In the genomic region with DNA sequence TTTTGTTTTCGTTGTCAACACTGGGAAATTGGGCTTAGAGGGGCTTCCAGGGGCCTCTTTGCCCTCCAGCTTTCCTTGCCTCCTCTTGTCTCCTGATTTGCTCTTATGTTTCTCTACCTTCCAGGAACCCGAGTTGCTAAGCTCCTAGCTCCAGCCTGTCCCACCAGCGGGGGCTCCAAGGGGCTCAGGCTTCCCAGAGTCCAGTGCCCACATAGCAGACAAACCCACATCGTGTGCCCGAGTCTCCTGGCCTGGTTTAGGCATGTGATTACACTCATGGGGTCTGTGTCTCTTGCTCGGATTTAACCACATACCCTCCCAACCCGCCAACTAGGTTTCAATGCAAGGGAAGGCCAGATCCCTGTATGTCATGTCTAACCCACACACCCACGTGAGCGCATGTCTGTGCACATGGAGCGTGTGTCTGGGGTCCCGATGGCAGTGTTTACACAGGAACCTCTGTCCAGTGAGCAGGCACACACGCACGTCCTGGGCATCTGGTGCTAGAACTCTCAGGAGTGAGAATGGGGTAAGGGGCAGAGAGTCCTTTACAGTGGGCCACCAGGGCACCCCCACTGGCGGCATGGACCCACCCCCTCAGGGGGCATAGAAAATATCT, we compare ENCODE assay signal across 15 cellular contexts.
"Had no signal": no experiment of that assay in that cellular context is flagged by ENCODE, and none has a peak within 500 bp of the region (broad histone marks: within the 10 kb centered on the region; RNA-seq: fewer than 3 reads in every experiment).

No MANE protein-coding gene starts in this region.

- H3K4me3 Mint-ChIP-seq: activated CD4-positive, alpha-beta T cell treated with anti-CD3 and anti-CD28 coated beads for 36 hours; dendritic cell treated with granulocyte-macrophage colony-stimulating factor and Interleukin-4, amounts not matched to agents 40 ng/mL and 50 ng/mL, for 4 days; neural crest cell; stimulated activated memory B cell treated with anti-CD40 and anti-IgM and Interleukin-4, amounts not matched to agents 10 μg/mL and 1 μg/mL and 100 μg/mL, for 72 hours had no signal

- H3K9me3 ChIP-seq: left lung, pancreas had no signal

- H3K36me3 Mint-ChIP-seq: activated naive CD4-positive, alpha-beta T cell treated with anti-CD3 and anti-CD28 coated beads, Interleukin-2, amount 50 U/mL, for 72 hours; stimulated activated memory B cell treated with anti-CD40 and anti-IgM and Interleukin-4, amounts not matched to agents 10 μg/mL and 1 μg/mL and 100 μg/mL, for 72 hours had no signal

- H3K36me3 ChIP-seq: gastroesophageal sphincter, heart right ventricle, left lung, pancreas had no signal

- H3K27ac ChIP-seq: gastroesophageal sphincter, heart right ventricle, left lung, pancreas had no signal

- H3K27me3 ChIP-seq: heart right ventricle, pancreas had no signal

- ATAC-seq: activated CD4-positive, alpha-beta T cell treated with anti-CD3 and anti-CD28 coated beads for 36 hours; activated naive CD4-positive, alpha-beta T cell treated with anti-CD3 and anti-CD28 coated beads, Interleukin-2, amount 50 U/mL, for 72 hours; gastroesophageal sphincter; pancreas; sciatic nerve; stimulated activated memory B cell treated with anti-CD40 and anti-IgM and Interleukin-4, amounts not matched to agents 10 μg/mL and 1 μg/mL and 100 μg/mL, for 72 hours had no signal

- H3K27ac Mint-ChIP-seq: activated CD4-positive, alpha-beta T cell treated with anti-CD3 and anti-CD28 coated beads for 36 hours; dendritic cell treated with granulocyte-macrophage colony-stimulating factor and Interleukin-4, amounts not matched to agents 40 ng/mL and 50 ng/mL, for 4 days; stimulated activated memory B cell treated with anti-CD40 and anti-IgM and Interleukin-4, amounts not matched to agents 10 μg/mL and 1 μg/mL and 100 μg/mL, for 72 hours had no signal

- H3K4me1 ChIP-seq: gastroesophageal sphincter, pancreas had no signal

- FAIRE-seq: pancreas, TTC549 had no signal

- DNase-seq: activated CD4-positive, alpha-beta T cell treated with anti-CD3 and anti-CD28 coated beads, Interleukin-2, amount 50 U/mL, for 48 hours; activated gamma-delta T cell treated with Interleukin-2 at 50 U/mL for 16 hours; effector CD8-positive, alpha-beta T cell; heart right ventricle; left lung; pancreas; stimulated activated CD4-positive, alpha-beta T cell treated with anti-CD3 and anti-CD28 coated beads, Interleukin-4, amount 100 ng/mL, for 24 hours had no signal

- H3K27me3 Mint-ChIP-seq: activated CD4-positive, alpha-beta T cell treated with anti-CD3 and anti-CD28 coated beads for 36 hours had no signal

- H3K4me3 ChIP-seq: gastroesophageal sphincter, heart right ventricle, left lung, pancreas had no signal

- H3K9me3 Mint-ChIP-seq: activated naive CD4-positive, alpha-beta T cell treated with anti-CD3 and anti-CD28 coated beads, Interleukin-2, amount 50 U/mL, for 72 hours; dendritic cell treated with granulocyte-macrophage colony-stimulating factor and Interleukin-4, amounts not matched to agents 40 ng/mL and 50 ng/mL, for 4 days; neural crest cell had no signal
